Comparison of ENCODE assay signal across 14 cellular contexts in genomic region chr17:57106836-57107497, GRCh38. TPM values are rescaled to one million over a fixed set of nuclear protein-coding genes. Genes with fewer than 3 reads are reported as not detected.
DNase-seq lines count a peak whose midpoint lies in the region; ATAC-seq, FAIRE-seq and TF ChIP-seq lines count a peak whose summit lies in the region.
"Had no signal": no experiment of that assay in that cellular context is flagged by ENCODE, and none has a peak within 500 bp of the region (broad histone marks: within the 10 kb centered on the region; RNA-seq: fewer than 3 reads in every experiment).

No MANE protein-coding gene starts in this region.

- no peaks in the 10 kb centered on the region for H3K27me3 Mint-ChIP-seq in effector memory CD8-positive, alpha-beta T cell
- H3K27me3 Mint-ChIP-seq: CD8-positive, alpha-beta memory T cell had no signal

- intact Hi-C loops in cardiac septum (cut with DNase I) = no loop called here

- H3K4me1 Mint-ChIP-seq in effector memory CD8-positive, alpha-beta T cell (ENCODE audit: low read depth in 2 of 2) = peaks cover 2 to 4% of the 10 kb centered on the region in 2 donors

- H3K9me3 ChIP-seq in right atrium auricular region (no peaks in the 10 kb centered on the region), muscle layer of duodenum (ENCODE audit: control insufficient read depth in 1 of 2, low read length in 2 of 2) (no peaks in the 10 kb centered on the region)

- TF ChIP-seq CTCF in right atrium auricular region (IDR thresholded peaks at IDR 0.05) = no peak

- no peak for ATAC-seq in effector memory CD8-positive, alpha-beta T cell (replicated peaks)
- ATAC-seq in GM21423 (IDR thresholded peaks at IDR 0.05; ENCODE audit: unreplicated experiment) (no peak), HG02981 (IDR thresholded peaks at IDR 0.05; ENCODE audit: unreplicated experiment) (no peak)

- H3K27ac Mint-ChIP-seq in effector memory CD8-positive, alpha-beta T cell = peak overlapping the region; percentile 2 to 10
- H3K27ac Mint-ChIP-seq: CD8-positive, alpha-beta memory T cell had no signal

- H3K4me1 ChIP-seq in right atrium auricular region = peaks cover 0 to 73% of the 10 kb centered on the region in 2 donors
- H3K4me1 ChIP-seq in muscle layer of duodenum (ENCODE audit: control insufficient read depth in 1 of 2, insufficient read depth in 2 of 2, low read length in 2 of 2) = peaks cover 11 to 33% of the 10 kb centered on the region in 2 donors

- DNase-seq in right atrium auricular region (ENCODE audit: low spot score) (no peak), cardiac septum (ENCODE audit: low spot score) (no peak), urothelium cell line (ENCODE audit: low spot score) (no peak), NCI-H1092 treated with DMSO at 0.1 percent for 48 hours (lab: John Stamatoyannopoulos, UW) (no peak)
- DNase-seq in effector memory CD8-positive, alpha-beta T cell = no peak
- DNase-seq: activated gamma-delta T cell; CD8-positive, alpha-beta memory T cell; stimulated activated CD4-positive, alpha-beta T cell treated with anti-CD3 and anti-CD28 coated beads, Interleukin-4, amount 100 ng/mL, for 4 hours; T-helper 1 cell had no signal

- H3K4me3 ChIP-seq in right atrium auricular region = no peak overlapping the region
- no peak overlapping the region for H3K4me3 ChIP-seq in muscle layer of duodenum (ENCODE audit: low read depth in 1 of 2, low read length in 2 of 2)
- H3K4me3 ChIP-seq: GM23248 had no signal

- no peaks in the 10 kb centered on the region for H3K27me3 ChIP-seq in right atrium auricular region
- H3K27me3 ChIP-seq in muscle layer of duodenum (ENCODE audit: low read depth, low read length) = no peaks in the 10 kb centered on the region

- peak overlapping the region; percentile 85 to 91 for H3K27ac ChIP-seq in right atrium auricular region
- peak overlapping the region; percentile 56 for H3K27ac ChIP-seq in muscle layer of duodenum (ENCODE audit: low read length)
- H3K27ac ChIP-seq: GM23248 had no signal

- peak; percentile 17 for FAIRE-seq in urothelium cell line (lab: Jason Lieb, UNC)

- H3K36me3 Mint-ChIP-seq in effector memory CD8-positive, alpha-beta T cell (ENCODE audit: insufficient read depth) = peaks cover 4% of the 10 kb centered on the region

- H3K36me3 ChIP-seq in right atrium auricular region (peaks cover 10% of the 10 kb centered on the region), muscle layer of duodenum (ENCODE audit: control insufficient read depth in 1 of 2, insufficient read depth in 2 of 2, low read length in 2 of 2) (peaks cover 0 to 12% of the 10 kb centered on the region in 2 donors)

- H3K4me3 Mint-ChIP-seq in effector memory CD8-positive, alpha-beta T cell = no peak overlapping the region
- H3K4me3 Mint-ChIP-seq: CD8-positive, alpha-beta memory T cell; neural crest cell had no signal

- H3K9me3 Mint-ChIP-seq in effector memory CD8-positive, alpha-beta T cell = no peaks in the 10 kb centered on the region
- H3K9me3 Mint-ChIP-seq: CD8-positive, alpha-beta memory T cell; neural crest cell had no signal

RNA-seq across cellular contexts. Expression of gene AKAP1, which starts 21.9 kb away (rescaled TPM):
- total RNA-seq in right atrium auricular region = 100 to 1,000 TPM in 1 of 2 donors, 10 to 100 TPM in 1; 90.4 to 139 TPM
- 108 TPM for total RNA-seq in cardiac septum
